Comparison of ENCODE assay signal across 25 cellular contexts in genomic region chr4:69753666-69754065, GRCh38. TPM values are rescaled to one million over a fixed set of nuclear protein-coding genes. Genes with fewer than 3 reads are reported as not detected.
DNase-seq lines count a peak whose midpoint lies in the region; ATAC-seq, FAIRE-seq and TF ChIP-seq lines count a peak whose summit lies in the region.
"Had no signal": no experiment of that assay in that cellular context is flagged by ENCODE, and none has a peak within 500 bp of the region (broad histone marks: within the 10 kb centered on the region; RNA-seq: fewer than 3 reads in every experiment).

No MANE protein-coding gene starts in this region.

- WGBS in mammary epithelial cell (ENCODE audit: low coverage, missing lambda C conversion rate) = 100% methylated on average over 1 of the region's 1 CpG
- WGBS in body of pancreas, 2 donors = 81 to 90% methylated on average over 1 of the region's 1 CpG

- no peak for TF ChIP-seq CTCF in MCF 10A (IDR thresholded peaks at IDR 0.05; ENCODE audit: unreplicated experiment)
- no peak for TF ChIP-seq CTCF in mammary epithelial cell (conservative IDR thresholded peaks at IDR 0.05 in 1 of 2, IDR thresholded peaks at IDR 0.05 in 1 of 2; ENCODE audit: extremely low read depth in 1 of 2, insufficient read depth in 1 of 2, low read depth in 1 of 2, low read length in 2 of 2)
- TF ChIP-seq CTCF in astrocyte (IDR thresholded peaks at IDR 0.05; ENCODE audit: insufficient read depth, low read depth, low read length) = no peak
- no peak for TF ChIP-seq CTCF in fibroblast of the aortic adventitia (IDR thresholded peaks at IDR 0.05; ENCODE audit: insufficient read depth, low read length)
- no peak for TF ChIP-seq CTCF in body of pancreas (IDR thresholded peaks at IDR 0.05)

- ATAC-seq in body of pancreas (no peak), HG03139 (IDR thresholded peaks at IDR 0.05; ENCODE audit: unreplicated experiment) (no peak)
- ATAC-seq: naive thymus-derived CD8-positive, alpha-beta T cell; upper lobe of right lung; WTC11 had no signal

- H3K36me3 ChIP-seq in mammary epithelial cell (ENCODE audit: insufficient read depth, low read length) (no peaks in the 10 kb centered on the region), astrocyte (ENCODE audit: insufficient read depth, low read length) (no peaks in the 10 kb centered on the region), body of pancreas (replicated peaks in 1 of 2; ENCODE audit: insufficient read depth in 1 of 2, low read depth in 2 of 2) (no peaks in the 10 kb centered on the region)
- H3K36me3 ChIP-seq: suprapubic skin, upper lobe of right lung had no signal

- intact Hi-C loops in MCF 10A (cut with micrococcal nuclease) = no loop called here
- intact Hi-C loops in mammary epithelial cell (cut with micrococcal nuclease) = no loop called here
- intact Hi-C loops in body of pancreas (cut with DNase I) = no loop called here
- intact Hi-C loops in posterior vena cava (cut with DNase I) = loop anchor here in 1 of 2 donors (2.0 kb wide), 1 partner anchor 61 kb away; no protein-coding TSS in a partner anchor

- H3K4me1 ChIP-seq in mammary epithelial cell (ENCODE audit: insufficient read depth, low read length) (peaks cover 14% of the 10 kb centered on the region), astrocyte (ENCODE audit: insufficient read depth, low read length) (no peaks in the 10 kb centered on the region), body of pancreas (peaks cover 23% of the 10 kb centered on the region)
- H3K4me1 ChIP-seq: suprapubic skin had no signal

- FAIRE-seq in astrocyte (lab: Jason Lieb, UNC) = no peak
- FAIRE-seq: endothelial cell of umbilical vein, keratinocyte had no signal

- H3K27me3 Mint-ChIP-seq in MCF 10A (ENCODE audit: insufficient read depth, unreplicated experiment) = no peaks in the 10 kb centered on the region
- H3K27me3 Mint-ChIP-seq in astrocyte (ENCODE audit: low read depth, unreplicated experiment) = no peaks in the 10 kb centered on the region
- H3K27me3 Mint-ChIP-seq: activated CD4-positive, alpha-beta T cell treated with anti-CD3 and anti-CD28 coated beads, Interleukin-2, amount 10 ng/mL, durations not matched to agents 7 days and 5 days; naive thymus-derived CD8-positive, alpha-beta T cell had no signal

- dilution Hi-C loops in mammary epithelial cell (cut with HindIII; ENCODE audit: low sequenced_read_pairs) = no loop called here

- H3K27ac ChIP-seq in mammary epithelial cell (ENCODE audit: insufficient read depth, low read depth, low read length) = no peak overlapping the region
- no peak overlapping the region for H3K27ac ChIP-seq in astrocyte (ENCODE audit: low read depth, low read length)
- H3K27ac ChIP-seq in body of pancreas = no peak overlapping the region
- H3K27ac ChIP-seq: skin epidermis, suprapubic skin, upper lobe of right lung had no signal

- BruUV-seq in MCF 10A (replicated peaks; lab: Mats Ljungman, UMichigan) = no TSS peak
- BruUV-seq in mammary epithelial cell (replicated peaks; lab: Mats Ljungman, UMichigan) = no TSS peak

- H3K27me3 ChIP-seq in mammary epithelial cell (ENCODE audit: insufficient read depth, low read length) (no peaks in the 10 kb centered on the region), astrocyte (ENCODE audit: insufficient read depth, low read length) (no peaks in the 10 kb centered on the region), body of pancreas (no peaks in the 10 kb centered on the region)
- H3K27me3 ChIP-seq: suprapubic skin, upper lobe of right lung had no signal

- H3K36me3 Mint-ChIP-seq in MCF 10A (ENCODE audit: insufficient read depth, unreplicated experiment) = no peaks in the 10 kb centered on the region
- H3K36me3 Mint-ChIP-seq in astrocyte (ENCODE audit: low read depth, unreplicated experiment) = no peaks in the 10 kb centered on the region
- H3K36me3 Mint-ChIP-seq: WTC11 had no signal

- H3K4me2 ChIP-seq in mammary epithelial cell (ENCODE audit: insufficient read depth, low read depth, low read length) (no peak overlapping the region), astrocyte (ENCODE audit: low read length) (no peak overlapping the region)

- no peaks in the 10 kb centered on the region for H3K9me3 ChIP-seq in mammary epithelial cell (replicated peaks; ENCODE audit: insufficient read depth, low read length)
- H3K9me3 ChIP-seq in astrocyte (ENCODE audit: insufficient read depth, low read depth, low read length) = no peaks in the 10 kb centered on the region
- no peaks in the 10 kb centered on the region for H3K9me3 ChIP-seq in body of pancreas
- H3K9me3 ChIP-seq: suprapubic skin, upper lobe of right lung had no signal

- H3K4me3 ChIP-seq in mammary epithelial cell (replicated peaks in 1 of 3; ENCODE audit: insufficient read depth in 1 of 3, low read depth in 2 of 3, low read length in 3 of 3) (no peak overlapping the region), astrocyte (ENCODE audit: insufficient read depth, low read depth, low read length) (no peak overlapping the region), fibroblast of the aortic adventitia (ENCODE audit: low read depth, low read length) (no peak overlapping the region), skeletal muscle cell (ENCODE audit: low read depth, low read length) (no peak overlapping the region), body of pancreas (no peak overlapping the region)
- H3K4me3 ChIP-seq: skin epidermis, suprapubic skin, upper lobe of right lung had no signal

- H3K4me3 Mint-ChIP-seq in MCF 10A (ENCODE audit: unreplicated experiment) (no peak overlapping the region), astrocyte (ENCODE audit: unreplicated experiment) (no peak overlapping the region)
- H3K4me3 Mint-ChIP-seq: activated CD4-positive, alpha-beta T cell treated with anti-CD3 and anti-CD28 coated beads, Interleukin-2, amount 10 ng/mL, durations not matched to agents 7 days and 5 days; naive thymus-derived CD8-positive, alpha-beta T cell; WTC11 had no signal

- no peaks in the 10 kb centered on the region for H3K79me2 ChIP-seq in mammary epithelial cell (ENCODE audit: insufficient read depth, low read length)
- H3K79me2 ChIP-seq in astrocyte (ENCODE audit: insufficient read depth, low read length) = no peaks in the 10 kb centered on the region

- H4K20me1 ChIP-seq in mammary epithelial cell (ENCODE audit: insufficient read depth, low read length) (no peaks in the 10 kb centered on the region), astrocyte (ENCODE audit: insufficient read depth, low read length) (no peaks in the 10 kb centered on the region)

- POLR2A ChIA-PET in MCF 10A (lab: Yijun Ruan, JAX) = no interaction called here

- H3K9ac ChIP-seq in mammary epithelial cell (ENCODE audit: insufficient read depth, low read length) (no peak overlapping the region), astrocyte (ENCODE audit: low read length) (no peak overlapping the region)

- in situ Hi-C loops in mammary epithelial cell (cut with MboI; ENCODE audit: low sequenced_read_pairs in 2 of 2) = no loop called here

- CTCF ChIA-PET in MCF 10A (lab: Yijun Ruan, JAX) (interaction anchor here (0.5 to 0.9 kb wide), 2 partner anchors 16 to 31 kb away, joined by 3 read pairs; no protein-coding TSS in a partner anchor), mammary epithelial cell (lab: Charles Lee; ENCODE audit: low non-redundant PET) (no interaction called here)

- H3K27ac Mint-ChIP-seq in MCF 10A (ENCODE audit: low read depth, unreplicated experiment) (peak overlapping the region; percentile 52), astrocyte (ENCODE audit: unreplicated experiment) (no peak overlapping the region)
- H3K27ac Mint-ChIP-seq: activated CD4-positive, alpha-beta T cell treated with anti-CD3 and anti-CD28 coated beads, Interleukin-2, amount 10 ng/mL, durations not matched to agents 7 days and 5 days; WTC11 had no signal

- H3K9me3 Mint-ChIP-seq in MCF 10A (ENCODE audit: unreplicated experiment) (peaks cover 11% of the 10 kb centered on the region), astrocyte (ENCODE audit: unreplicated experiment) (peaks cover 3% of the 10 kb centered on the region)
- H3K9me3 Mint-ChIP-seq: WTC11 had no signal

- H2AFZ ChIP-seq in mammary epithelial cell (ENCODE audit: low read depth, low read length) (no peak overlapping the region), astrocyte (ENCODE audit: low read depth, low read length) (no peak overlapping the region)

- peaks cover 18% of the 10 kb centered on the region for H3K4me1 Mint-ChIP-seq in MCF 10A (ENCODE audit: insufficient read depth, unreplicated experiment)
- peaks cover 1% of the 10 kb centered on the region for H3K4me1 Mint-ChIP-seq in astrocyte (ENCODE audit: low read depth, unreplicated experiment)
- H3K4me1 Mint-ChIP-seq: WTC11 had no signal

- no peak for TF ChIP-seq POLR2A in body of pancreas (IDR thresholded peaks at IDR 0.05)

- DNase-seq in MCF 10A (ENCODE audit: unreplicated experiment) (no peak), mammary epithelial cell (no peak), astrocyte (ENCODE audit: low read depth) (peak; percentile 2), fibroblast of the aortic adventitia (ENCODE audit: low read depth) (peak; percentile 56), skeletal muscle cell (ENCODE audit: low read depth) (peak; percentile 62), body of pancreas (no peak), posterior vena cava (ENCODE audit: low spot score) (no peak)
- DNase-seq: 8988T; activated CD4-positive, alpha-beta T cell treated with anti-CD3 and anti-CD28 coated beads, Interleukin-2, amount 10 ng/mL, durations not matched to agents 7 days and 5 days; activated gamma-delta T cell treated with Interleukin-2 at 50 U/mL for 16 hours; head of caudate nucleus; midbrain; naive thymus-derived CD8-positive, alpha-beta T cell; NCI-H1048; NCI-H2107; stimulated activated naive CD4-positive, alpha-beta T cell; upper lobe of right lung had no signal

RNA-seq across cellular contexts. Expression of gene SULT1B1, which starts 6.8 kb away (rescaled TPM):
- 0.20 and 0.21 TPM in 2 replicates for total RNA-seq in MCF 10A (2022)
- total RNA-seq in mammary epithelial cell = under 1 TPM; under 0.01 to 0.21 TPM
- polyA plus RNA-seq in mammary epithelial cell = 0.19 TPM
- not detected for polyA minus RNA-seq in mammary epithelial cell
- total RNA-seq in astrocyte = 0.11 and 0.24 TPM in 2 replicates
- 0.74 and 1.3 TPM in 2 replicates for total RNA-seq in fibroblast of the aortic adventitia (ENCODE audit: low replicate concordance)
- 1 to 10 TPM; 1.8 to 4.0 TPM for total RNA-seq in body of pancreas
- total RNA-seq in posterior vena cava = 1 to 10 TPM; 2.2 to 7.5 TPM
- total RNA-seq: osteoblast, RPMI7951 had no signal

Comparison
In these comparisons a context has a peak if more than half of its experiments do, and no peak if none do; other contexts are left out.
1. DNase-seq: peak in astrocyte (single experiment), fibroblast of the aortic adventitia (single experiment) and skeletal muscle cell (single experiment); none in MCF 10A (single experiment), mammary epithelial cell (single experiment), body of pancreas (0 of 4) and posterior vena cava (single experiment).